In genomic region chr17:4938670-4939553, GRCh38 we compare ENCODE assay signal across 6 cellular contexts. TPM values are rescaled to one million over a fixed set of nuclear protein-coding genes. Genes with fewer than 3 reads are reported as not detected.
DNase-seq lines count a peak whose midpoint lies in the region; ATAC-seq and TF ChIP-seq lines count a peak whose summit lies in the region.

No MANE protein-coding gene starts in this region.

- no peak for TF ChIP-seq POLR2A in esophagus muscularis mucosa (IDR thresholded peaks at IDR 0.05; ENCODE audit: low read depth)

- intact Hi-C loops in esophagus muscularis mucosa (cut with DNase I), result loop anchor here (5.0 kb wide), 1 partner anchor 48 kb away; the partner anchor contains the start of gene CAMTA2

- TF ChIP-seq CTCF in esophagus muscularis mucosa (IDR thresholded peaks at IDR 0.05), result no peak

- H3K9me3 ChIP-seq in esophagus muscularis mucosa (no peaks in the 10 kb centered on the region), subcutaneous abdominal adipose tissue (ENCODE audit: control insufficient read depth in 5 of 5, low read length in 5 of 5) (no peaks in the 10 kb centered on the region)

- peak overlapping the region; percentile 73 to 98 (median 89) for H3K9ac ChIP-seq in subcutaneous abdominal adipose tissue (ENCODE audit: low read length in 5 of 5)

- H3K27me3 Mint-ChIP-seq in activated T-cell treated with anti-CD3 and anti-CD28 coated beads, Interleukin-2, amount 50 U/mL, for 4 hours (ENCODE audit: low read depth), result no peaks in the 10 kb centered on the region

- CTCF ChIA-PET in HEK293T (lab: Yijun Ruan, JAX), result interaction anchor here (0.8 kb wide), 1 partner anchor 35 kb away, joined by 3 read pairs; the partner anchor contains the start of gene CHRNE

- no peak for TF ChIP-seq EP300 in esophagus muscularis mucosa (IDR thresholded peaks at IDR 0.05)

- peak overlapping the region; percentile 91 to 97 (median 94) for H3K27ac ChIP-seq in esophagus muscularis mucosa (replicated peaks in 1 of 4)
- peak overlapping the region; percentile 93 for H3K27ac ChIP-seq in subcutaneous abdominal adipose tissue (ENCODE audit: low read depth, low read length)

- ATAC-seq in activated T-cell treated with anti-CD3 and anti-CD28 coated beads, Interleukin-2, amount 50 U/mL, for 4 hours, result no peak

- no peak for DNase-seq in activated T-cell treated with anti-CD3 and anti-CD28 coated beads, Interleukin-2, amount 50 U/mL, for 4 hours
- DNase-seq in activated T-cell treated with anti-CD3 and anti-CD28 coated beads, Interleukin-2, amount 50 U/mL, for 1 hour, result no peak
- DNase-seq in esophagus muscularis mucosa (ENCODE audit: extremely low spot score) (no peak), HEK293T (ENCODE audit: extremely low spot score) (no peak)
- DNase-seq in stimulated activated CD4-positive, alpha-beta T cell treated with anti-CD3 and anti-CD28 coated beads, Interleukin-4, amount 100 ng/mL, for 24 hours, result no peak

- POLR2A ChIA-PET in HEK293T (lab: Yijun Ruan, JAX), result interaction anchor here (1.1 to 3.5 kb wide), 14 partner anchors 10 to 384 kb away, joined by 3 to 101 read pairs (median 13); partner anchors contain the start of genes CAMTA2, ENO3, MYBBP1A and PFN1

- H3K27me3 ChIP-seq in esophagus muscularis mucosa, result no peaks in the 10 kb centered on the region
- H3K27me3 ChIP-seq in subcutaneous abdominal adipose tissue (ENCODE audit: control insufficient read depth in 5 of 5, insufficient read depth in 4 of 5, low read length in 5 of 5), result no peaks in the 10 kb centered on the region

- H3K9me3 Mint-ChIP-seq in activated T-cell treated with anti-CD3 and anti-CD28 coated beads, Interleukin-2, amount 50 U/mL, for 4 hours, result no peaks in the 10 kb centered on the region

- H3K4me3 ChIP-seq in esophagus muscularis mucosa, result peak overlapping the region; percentile 77 to 87 (median 78)
- H3K4me3 ChIP-seq in subcutaneous abdominal adipose tissue (ENCODE audit: low read depth in 1 of 5, low read length in 5 of 5), result peak overlapping the region; percentile 89 to 91 (median 90)

- peaks cover 17% of the 10 kb centered on the region for H3K36me3 Mint-ChIP-seq in activated T-cell treated with anti-CD3 and anti-CD28 coated beads, Interleukin-2, amount 50 U/mL, for 4 hours (ENCODE audit: insufficient read depth)

- 58% methylated on average over 15 of the region's 19 CpGs for WGBS in esophagus muscularis mucosa

- H3K36me3 ChIP-seq in esophagus muscularis mucosa, result peaks cover 24 to 52% (median 45%) of the 10 kb centered on the region in 4 donors
- peaks cover 0 to 50% (median 46%) of the 10 kb centered on the region in 5 donors for H3K36me3 ChIP-seq in subcutaneous abdominal adipose tissue (ENCODE audit: control insufficient read depth in 5 of 5, insufficient read depth in 5 of 5, low read length in 5 of 5)

- H3K4me1 Mint-ChIP-seq in activated T-cell treated with anti-CD3 and anti-CD28 coated beads, Interleukin-2, amount 50 U/mL, for 4 hours (ENCODE audit: low read depth), result peaks cover 55% of the 10 kb centered on the region

- peak overlapping the region; percentile 95 for H3K4me3 Mint-ChIP-seq in activated T-cell treated with anti-CD3 and anti-CD28 coated beads, Interleukin-2, amount 50 U/mL, for 4 hours

- peaks cover 37 to 68% (median 60%) of the 10 kb centered on the region in 4 donors for H3K4me1 ChIP-seq in esophagus muscularis mucosa
- H3K4me1 ChIP-seq in subcutaneous abdominal adipose tissue (ENCODE audit: control insufficient read depth in 5 of 5, insufficient read depth in 5 of 5, low read length in 5 of 5), result peaks cover 11 to 52% (median 38%) of the 10 kb centered on the region in 5 donors

TF ChIP-seq in HEK293T, 16 proteins besides CTCF, POLR2A, EP300 and RAD21:
- TF ChIP-seq ELF4 (IDR thresholded peaks at IDR 0.05) (no peak), FOXK2 (IDR thresholded peaks at IDR 0.05) (no peak), TARDBP (IDR thresholded peaks at IDR 0.05) (no peak), CTBP1 (IDR thresholded peaks at IDR 0.05; ENCODE audit: borderline replicate concordance) (no peak), L3MBTL2 (conservative IDR thresholded peaks at IDR 0.05) (no peak), LEF1 (IDR thresholded peaks at IDR 0.05; ENCODE audit: borderline replicate concordance) (no peak), ZNF384 (IDR thresholded peaks at IDR 0.05) (no peak), SUZ12 (IDR thresholded peaks at IDR 0.05) (no peak), FOXA1 (IDR thresholded peaks at IDR 0.05) (no peak), NFRKB (IDR thresholded peaks at IDR 0.05) (no peak), ARNT (IDR thresholded peaks at IDR 0.05) (no peak), FOXM1 (IDR thresholded peaks at IDR 0.05; ENCODE audit: borderline replicate concordance) (no peak)

RNA-seq across cellular contexts. Expression of gene SLC25A11, which starts 0.9 kb away (rescaled TPM):
- 100 to 1,000 TPM in 1 of 3 donors, 10 to 100 TPM in 2; 89.7 to 102 (median 98.1) TPM for total RNA-seq in activated T-cell treated with anti-CD3 and anti-CD28 coated beads, Interleukin-2, amount 50 U/mL, for 4 hours
- 10 to 100 TPM; 38.8 to 73.4 (median 55.5) TPM for total RNA-seq in esophagus muscularis mucosa

RNA-seq across cellular contexts. Expression of gene RNF167, which starts 1.2 kb away (rescaled TPM):
- total RNA-seq in activated T-cell treated with anti-CD3 and anti-CD28 coated beads, Interleukin-2, amount 50 U/mL, for 4 hours, result 100 to 1,000 TPM; 121 to 140 (median 129) TPM
- 10 to 100 TPM; 59.8 to 96.3 (median 69.5) TPM for total RNA-seq in esophagus muscularis mucosa

RNA-seq across cellular contexts. Expression of gene GP1BA, which starts 6.8 kb away (rescaled TPM):
- total RNA-seq in activated T-cell treated with anti-CD3 and anti-CD28 coated beads, Interleukin-2, amount 50 U/mL, for 4 hours, result under 1 TPM; 0.21 to 0.49 (median 0.25) TPM
- under 1 TPM in 1 of 4 donors, not detected in 3; 0.33 TPM for total RNA-seq in esophagus muscularis mucosa

RNA-seq across cellular contexts. Expression of gene PFN1, which starts 9.4 kb away (rescaled TPM):
- total RNA-seq in activated T-cell treated with anti-CD3 and anti-CD28 coated beads, Interleukin-2, amount 50 U/mL, for 4 hours, result 1,000 to 10,000 TPM; 1,652 to 1,716 (median 1,674) TPM
- 1,000 to 10,000 TPM; 1,019 to 1,635 (median 1,341) TPM for total RNA-seq in esophagus muscularis mucosa

RNA-seq across cellular contexts. Expression of gene ENO3, which starts 12.0 kb away (rescaled TPM):
- 10 to 100 TPM; 25.8 to 26.9 (median 26.0) TPM for total RNA-seq in activated T-cell treated with anti-CD3 and anti-CD28 coated beads, Interleukin-2, amount 50 U/mL, for 4 hours
- total RNA-seq in esophagus muscularis mucosa, result 1 to 10 TPM; 1.2 to 7.2 (median 2.1) TPM
